Comparison of ENCODE assay signal across 18 cellular contexts in the genomic region with DNA sequence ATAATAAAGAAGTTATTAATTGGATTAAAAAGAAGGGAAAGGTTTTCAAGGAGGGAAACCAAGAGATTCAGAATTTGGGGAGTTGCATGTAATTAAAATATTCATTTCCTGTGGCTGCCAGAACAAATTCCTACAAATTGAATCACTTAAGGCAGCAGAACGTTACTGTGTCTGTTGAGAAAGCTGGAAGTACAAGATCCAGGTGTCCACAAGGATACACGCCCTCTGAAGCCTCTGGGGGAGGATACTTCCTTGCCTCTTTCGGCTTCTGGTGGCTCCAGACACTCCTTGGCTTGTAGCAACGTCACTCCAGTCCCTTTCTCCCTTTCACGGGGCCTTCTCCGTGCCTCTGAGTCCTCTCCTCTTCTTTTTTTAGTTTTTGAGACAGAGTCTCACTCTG.
"Had no signal": no experiment of that assay in that cellular context is flagged by ENCODE, and none has a peak within 500 bp of the region (broad histone marks: within the 10 kb centered on the region; RNA-seq: fewer than 3 reads in every experiment).

No MANE protein-coding gene starts in this region.

- ATAC-seq: activated CD8-positive, alpha-beta memory T cell treated with anti-CD3 and anti-CD28 coated beads, Interleukin-2, amount 10 ng/mL, durations not matched to agents 7 days and 5 days; left lobe of liver; natural killer cell treated with Interleukin-12 subunit alpha and Interleukin-12 subunit beta and Interleukin-15 and Interleukin-18, amount 100 ng/mL, for 72 hours; pancreas; stimulated activated effector memory CD8-positive, alpha-beta T cell treated with anti-CD3 and anti-CD28 coated beads, Interleukin-12 subunit alpha, Interleukin-12 subunit beta, amount 100 ng/mL, for 72 hours had no signal

- H3K4me1 ChIP-seq: pancreas, sigmoid colon, stomach had no signal

- H3K27me3 ChIP-seq: neutrophil, pancreas, sigmoid colon had no signal

- FAIRE-seq: pancreas had no signal

- H3K9me3 ChIP-seq: neutrophil, pancreas, sigmoid colon, stomach had no signal

- H3K27ac ChIP-seq: neutrophil, pancreas, stomach had no signal

- DNase-seq: activated B cell treated with CpG ODN at 0.5 μM for 24 hours; activated CD4-positive, alpha-beta memory T cell treated with anti-CD3 and anti-CD28 coated beads, Interleukin-2, amount 10 ng/mL, durations not matched to agents 7 days and 5 days; activated CD4-positive, alpha-beta T cell treated with anti-CD3 and anti-CD28 coated beads for 4 hours; activated CD8-positive, alpha-beta memory T cell treated with anti-CD3 and anti-CD28 coated beads, Interleukin-2, amount 10 ng/mL, durations not matched to agents 7 days and 5 days; caudate nucleus; hippocampal formation; islet precursor cell; pancreas; sigmoid colon; stimulated activated CD4-positive, alpha-beta T cell treated with anti-CD3 and anti-CD28 coated beads, Interleukin-4, amount 100 ng/mL, for 24 hours; stomach; T-helper 1 cell; T-helper 9 cell had no signal

- H3K4me3 ChIP-seq: lung, pancreas, sigmoid colon, stomach had no signal

- H3K36me3 ChIP-seq: neutrophil, pancreas, sigmoid colon, stomach had no signal
